ENCODE assay signal across 9 cellular contexts in genomic region chr5:79560774-79561524, GRCh38. TPM values are rescaled to one million over a fixed set of nuclear protein-coding genes. Genes with fewer than 3 reads are reported as not detected.
DNase-seq lines count a peak whose midpoint lies in the region; ATAC-seq and TF ChIP-seq lines count a peak whose summit lies in the region.
"Had no signal": no experiment of that assay in that cellular context is flagged by ENCODE, and none has a peak within 500 bp of the region (broad histone marks: within the 10 kb centered on the region; RNA-seq: fewer than 3 reads in every experiment).

No MANE protein-coding gene starts in this region.

- TF ChIP-seq CTCF in activated B cell treated with CpG ODN at 0.5 μM for 24 hours (IDR thresholded peaks at IDR 0.05) (no peak), body of pancreas (IDR thresholded peaks at IDR 0.05) (no peak)

- intact Hi-C loops in activated B cell treated with CpG ODN at 0.5 μM for 24 hours (cut with micrococcal nuclease): no loop called here
- intact Hi-C loops in body of pancreas (cut with DNase I): no loop called here

- H3K9me3 Mint-ChIP-seq in activated B cell treated with CpG ODN at 0.5 μM for 24 hours: no peaks in the 10 kb centered on the region

- no peaks in the 10 kb centered on the region for H3K27me3 ChIP-seq in body of pancreas

- H3K4me1 ChIP-seq in body of pancreas: no peaks in the 10 kb centered on the region

- DNase-seq in activated B cell treated with CpG ODN at 0.5 μM for 24 hours: no peak
- DNase-seq in pons (ENCODE audit: low spot score): peak; percentile 17
- no peak for DNase-seq in body of pancreas
- DNase-seq in NCI-H1694 (lab: John Stamatoyannopoulos, UW): no peak
- no peak for DNase-seq in caudate nucleus (lab: John Stamatoyannopoulos, UW)

- peaks cover 22% of the 10 kb centered on the region for H3K4me1 Mint-ChIP-seq in activated B cell treated with CpG ODN at 0.5 μM for 24 hours

- H3K4me3 ChIP-seq in body of pancreas: no peak overlapping the region
- H3K4me3 ChIP-seq: thoracic aorta had no signal

- CTCF ChIA-PET in activated B cell treated with CpG ODN at 0.5 μM for 24 hours (lab: Charles Lee): interaction anchor here (1.2 to 1.4 kb wide), 2 partner anchors 297 to 298 kb away, joined by 3 to 4 read pairs; no protein-coding TSS in a partner anchor

- peaks cover 3% of the 10 kb centered on the region for H3K27me3 Mint-ChIP-seq in activated B cell treated with CpG ODN at 0.5 μM for 24 hours

- peak; percentile 62 for ATAC-seq in GM18909 (IDR thresholded peaks at IDR 0.05; ENCODE audit: poor library complexity, unreplicated experiment)
- peak; percentile 79 for ATAC-seq in HG02973 (IDR thresholded peaks at IDR 0.05; ENCODE audit: unreplicated experiment)
- no peak for ATAC-seq in activated B cell treated with CpG ODN at 0.5 μM for 24 hours (ENCODE audit: low read depth)
- no peak for ATAC-seq in GM19023 (IDR thresholded peaks at IDR 0.05; ENCODE audit: unreplicated experiment)
- ATAC-seq in body of pancreas: no peak

- WGBS in body of pancreas, 2 donors: 81 to 83% methylated on average over 4 of the region's 4 CpGs

- H3K36me3 Mint-ChIP-seq in activated B cell treated with CpG ODN at 0.5 μM for 24 hours (ENCODE audit: low read depth): no peaks in the 10 kb centered on the region

- TF ChIP-seq POLR2A in body of pancreas (IDR thresholded peaks at IDR 0.05): no peak

- H3K9me3 ChIP-seq in body of pancreas: no peaks in the 10 kb centered on the region
- H3K9me3 ChIP-seq: thoracic aorta had no signal

- H3K27ac ChIP-seq in body of pancreas: no peak overlapping the region
- no peak overlapping the region for H3K27ac ChIP-seq in caudate nucleus (ENCODE audit: low read depth, low read length)
- H3K27ac ChIP-seq: thoracic aorta had no signal

- peak overlapping the region; percentile 65 for H3K27ac Mint-ChIP-seq in activated B cell treated with CpG ODN at 0.5 μM for 24 hours

- H3K4me3 Mint-ChIP-seq in activated B cell treated with CpG ODN at 0.5 μM for 24 hours: no peak overlapping the region

- H3K36me3 ChIP-seq in body of pancreas (replicated peaks in 1 of 2; ENCODE audit: insufficient read depth in 1 of 2, low read depth in 2 of 2): no peaks in the 10 kb centered on the region
- H3K36me3 ChIP-seq: thoracic aorta had no signal

- POLR2A ChIA-PET in activated B cell treated with CpG ODN at 0.5 μM for 24 hours (lab: Charles Lee): interaction anchor here (1.2 kb wide), 1 partner anchor 46 kb away, joined by 6 read pairs; the partner anchor contains the start of gene HOMER1

RNA-seq across cellular contexts. Expression of gene HOMER1, which starts 47.0 kb away (rescaled TPM):
- total RNA-seq in activated B cell treated with CpG ODN at 0.5 μM for 24 hours (3.2 and 4.2 TPM in 2 replicates), body of pancreas (10 to 100 TPM in 1 of 2 donors, 1 to 10 TPM in 1; 1.6 to 11.9 TPM)

RNA-seq across cellular contexts. Expression of gene TENT2, which starts 51.3 kb away (rescaled TPM):
- 110 and 123 TPM in 2 replicates for total RNA-seq in activated B cell treated with CpG ODN at 0.5 μM for 24 hours
- 10 to 100 TPM; 44.6 to 50.1 TPM for total RNA-seq in body of pancreas

Comparison
In these comparisons a context has a peak if more than half of its experiments do, and no peak if none do; other contexts are left out.
1. ATAC-seq: peak in GM18909 (single experiment) and HG02973 (single experiment); none in activated B cell treated with CpG ODN at 0.5 μM for 24 hours (single experiment), GM19023 (single experiment) and body of pancreas (single experiment).